8 cellular contexts compared by ENCODE assay signal in the genomic region with DNA sequence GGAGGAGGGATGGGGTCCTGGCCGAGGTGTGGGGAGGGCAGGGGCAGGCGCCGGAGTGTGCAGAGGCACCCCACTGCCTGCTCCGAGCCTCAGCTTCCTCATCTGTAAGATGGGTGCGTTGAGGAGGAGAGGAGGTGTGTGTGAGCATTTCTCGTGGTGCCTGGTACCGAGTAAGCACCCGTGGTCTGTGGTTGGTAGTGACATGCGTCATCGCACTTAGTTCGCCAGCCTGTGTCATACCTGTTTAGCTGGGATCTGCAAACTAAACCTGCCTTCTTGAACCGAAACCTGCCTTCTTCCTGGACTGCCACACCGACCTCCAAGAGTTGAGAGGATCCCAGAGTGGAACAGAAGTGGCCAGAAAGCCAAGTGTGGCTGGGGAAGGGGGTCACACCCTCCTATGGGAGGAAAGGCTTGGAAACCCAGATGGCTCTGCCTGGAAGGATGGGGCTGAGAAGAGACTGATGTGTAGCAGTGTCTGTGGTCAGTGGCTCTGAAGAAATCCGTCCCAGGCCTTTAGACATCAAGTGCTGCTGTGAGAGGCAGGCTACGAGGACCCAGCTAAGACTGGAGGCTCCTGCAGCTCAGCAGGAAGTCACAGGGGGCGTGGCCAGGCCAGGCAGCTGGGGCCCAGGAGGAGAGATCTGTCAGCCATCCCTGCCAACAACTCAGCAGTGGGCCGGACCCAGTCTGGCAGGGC.
DNase-seq lines count a peak whose midpoint lies in the region; ATAC-seq and TF ChIP-seq lines count a peak whose summit lies in the region.

No MANE protein-coding gene starts in this region.

- no peak overlapping the region for H2AFZ ChIP-seq in HCT116 (ENCODE audit: low read depth, low read length, poor library complexity, severe bottlenecking)
- no peak overlapping the region for H2AFZ ChIP-seq in OCI-LY7 (ENCODE audit: low read length)

- no peak overlapping the region for H3K9ac ChIP-seq in HCT116 (ENCODE audit: low read length)

- H3K36me3 ChIP-seq in HCT116 (ENCODE audit: control insufficient read depth in 1 of 2, insufficient read depth in 2 of 2, low read length in 2 of 2) (no peaks in the 10 kb centered on the region; a peak in 2 of 4 replicates), OCI-LY7 (ENCODE audit: insufficient read depth, low read length) (no peaks in the 10 kb centered on the region), left ventricle myocardium inferior (peaks cover 8% of the 10 kb centered on the region)

- POLR2A ChIA-PET in HCT116 (lab: Charles Lee) = no interaction called here
- POLR2A ChIA-PET in OCI-LY7 (lab: Charles Lee) = interaction anchor here (0.6 to 1.5 kb wide), 2 partner anchors 90 to 138 kb away, joined by 3 to 5 read pairs; no protein-coding TSS in a partner anchor

- no peak for TF ChIP-seq RAD21 in HCT116 (IDR thresholded peaks at IDR 0.05; ENCODE audit: low read depth)

- H3K4me2 ChIP-seq in HCT116 (ENCODE audit: low read length) = no peak overlapping the region
- H3K4me2 ChIP-seq in OCI-LY7 (ENCODE audit: low read length) = peak overlapping the region; percentile 50

- H3K4me3 ChIP-seq in HCT116 (replicated peaks in 1 of 2; ENCODE audit: low read depth in 1 of 2, low read length in 2 of 2) (no peak overlapping the region), OCI-LY7 (ENCODE audit: low read depth, low read length, poor library complexity, severe bottlenecking) (no peak overlapping the region), left ventricle myocardium inferior (no peak overlapping the region)

- H3K9me2 ChIP-seq in HCT116 (ENCODE audit: insufficient read depth) (no peaks in the 10 kb centered on the region), OCI-LY7 (ENCODE audit: insufficient read depth, low read length) (no peaks in the 10 kb centered on the region)

- no peak for TF ChIP-seq CTCF in HCT116 (IDR thresholded peaks at IDR 0.05 in 2 of 3, conservative IDR thresholded peaks at IDR 0.05 in 1 of 3; ENCODE audit: borderline replicate concordance in 1 of 3, insufficient read depth in 1 of 3, low read depth in 2 of 3, low read length in 2 of 3)
- no peak for TF ChIP-seq CTCF in OCI-LY7 (conservative IDR thresholded peaks at IDR 0.05; ENCODE audit: low read length)
- no peak for TF ChIP-seq CTCF in left ventricle myocardium inferior (IDR thresholded peaks at IDR 0.05; ENCODE audit: borderline replicate concordance)

- H3K9me3 ChIP-seq in HCT116 (ENCODE audit: control insufficient read depth in 1 of 2, insufficient read depth in 1 of 2, low read depth in 1 of 2, low read length in 2 of 2) (no peaks in the 10 kb centered on the region), OCI-LY7 (ENCODE audit: low read length) (no peaks in the 10 kb centered on the region), left ventricle myocardium inferior (replicated peaks) (no peaks in the 10 kb centered on the region)

- RAD21 ChIA-PET in HCT116 (lab: Charles Lee; ENCODE audit: low non-redundant PET in 1 of 2, low total read pairs in 2 of 2, uncharacterized antibody in 2 of 2, unreplicated experiment in 2 of 2) = no interaction called here

- H3K27me3 ChIP-seq in HCT116 (ENCODE audit: insufficient read depth, low read length) (no peaks in the 10 kb centered on the region), left ventricle myocardium inferior (ENCODE audit: low read depth) (no peaks in the 10 kb centered on the region)

- CTCF ChIA-PET in HCT116 (lab: Charles Lee) = interaction anchor here (0.6 kb wide), 1 partner anchor 81 kb away, joined by 3 read pairs; no protein-coding TSS in a partner anchor
- CTCF ChIA-PET in OCI-LY7 (lab: Charles Lee; ENCODE audit: unreplicated experiment) = interaction anchor here (1.0 kb wide), 1 partner anchor 165 kb away, joined by 4 read pairs; no protein-coding TSS in a partner anchor

- ATAC-seq in HCT116 (peak; percentile 43; the same call in 1 of the 2 replicates), HG03025 (IDR thresholded peaks at IDR 0.05; ENCODE audit: low FRiP score, unreplicated experiment) (no peak)

- H3K27ac ChIP-seq in HCT116 (ENCODE audit: low read depth, low read length) = no peak overlapping the region
- no peak overlapping the region for H3K27ac ChIP-seq in OCI-LY7 (ENCODE audit: low read depth, low read length, poor library complexity, severe bottlenecking)
- no peak overlapping the region for H3K27ac ChIP-seq in left ventricle myocardium inferior (replicated peaks)

- DNase-seq in GM03348 (ENCODE audit: low spot score) (peak; percentile 88), HCT116 (ENCODE audit: low read depth, low spot score) (no peak), OCI-LY7 (ENCODE audit: low spot score) (peak; percentile 74), left ventricle myocardium inferior (peak; percentile 69), NCI-H2171 treated with DMSO at 0.1 percent for 48 hours (lab: John Stamatoyannopoulos, UW) (no peak)
- peak; percentile 10 to 67 (median 37) for DNase-seq in activated naive CD4-positive, alpha-beta T cell (lab: John Stamatoyannopoulos, UW)
- DNase-seq in stimulated activated CD4-positive, alpha-beta T cell treated with anti-CD3 and anti-CD28 coated beads, Interleukin-1b, Interleukin-23, amount 100 ng/mL, for 1 hour (ENCODE audit: low read depth in 2 of 2) = peak; percentile 23 to 27

- no TSS peak for BruUV-seq in HCT116 (replicated peaks; lab: Mats Ljungman, UMichigan)
- BruUV-seq in OCI-LY7 (replicated peaks; lab: Mats Ljungman, UMichigan) = no TSS peak

- H4K20me1 ChIP-seq in HCT116 (ENCODE audit: insufficient read depth) (no peaks in the 10 kb centered on the region), OCI-LY7 (ENCODE audit: insufficient read depth, low read length) (no peaks in the 10 kb centered on the region)

- TF ChIP-seq POLR2A in HCT116 (IDR thresholded peaks at IDR 0.05; ENCODE audit: borderline replicate concordance, extremely low read depth, insufficient read depth, insufficient read length) = no peak

- intact Hi-C loops in HCT116 (cut with micrococcal nuclease) = no loop called here
- intact Hi-C loops in OCI-LY7 (cut with micrococcal nuclease; ENCODE audit: unreplicated experiment) = no loop called here
- intact Hi-C loops in left ventricle myocardium inferior (cut with micrococcal nuclease) = no loop called here

- H3K4me1 ChIP-seq in HCT116 (ENCODE audit: control insufficient read depth in 1 of 2, insufficient read depth in 2 of 2, low read length in 2 of 2) (peaks cover 3 to 15% of the 10 kb centered on the region in 2 experiments; a peak in 3 of 4 replicates), OCI-LY7 (ENCODE audit: insufficient read depth, low read length, poor library complexity, severe bottlenecking) (peaks cover 20% of the 10 kb centered on the region), left ventricle myocardium inferior (peaks cover 45% of the 10 kb centered on the region)

- H3K79me2 ChIP-seq in HCT116 (ENCODE audit: insufficient read depth, low read length) (peaks cover 59% of the 10 kb centered on the region; the same call in 1 of the 2 replicates), OCI-LY7 (ENCODE audit: insufficient read depth, low read depth, low read length) (no peaks in the 10 kb centered on the region)

TF ChIP-seq in HCT116, 20 proteins besides CTCF, POLR2A, EP300 and RAD21 (continues in another document):
- TF ChIP-seq FOSL1 (IDR thresholded peaks at IDR 0.05; ENCODE audit: low read depth) (no peak), CBX3 (IDR thresholded peaks at IDR 0.05; ENCODE audit: low read depth) (no peak), ZNF274 (IDR thresholded peaks at IDR 0.05; ENCODE audit: low read depth, low read length) (no peak), EZH2 (IDR thresholded peaks at IDR 0.05) (no peak), SIN3A (IDR thresholded peaks at IDR 0.05; ENCODE audit: low read depth) (no peak), SRF (IDR thresholded peaks at IDR 0.05; ENCODE audit: low read depth) (no peak), JUND (IDR thresholded peaks at IDR 0.05) (no peak), SP1 (IDR thresholded peaks at IDR 0.05; ENCODE audit: low read depth) (no peak), POLR2AphosphoS5 (IDR thresholded peaks at IDR 0.05; ENCODE audit: low read depth, low read length) (no peak), EZH2phosphoT487 (IDR thresholded peaks at IDR 0.05; ENCODE audit: borderline replicate concordance) (no peak), YY1 (IDR thresholded peaks at IDR 0.05; ENCODE audit: extremely low read depth, insufficient replicate concordance, low read depth, low read length) (no peak)
- TF ChIP-seq, protein P1, sequence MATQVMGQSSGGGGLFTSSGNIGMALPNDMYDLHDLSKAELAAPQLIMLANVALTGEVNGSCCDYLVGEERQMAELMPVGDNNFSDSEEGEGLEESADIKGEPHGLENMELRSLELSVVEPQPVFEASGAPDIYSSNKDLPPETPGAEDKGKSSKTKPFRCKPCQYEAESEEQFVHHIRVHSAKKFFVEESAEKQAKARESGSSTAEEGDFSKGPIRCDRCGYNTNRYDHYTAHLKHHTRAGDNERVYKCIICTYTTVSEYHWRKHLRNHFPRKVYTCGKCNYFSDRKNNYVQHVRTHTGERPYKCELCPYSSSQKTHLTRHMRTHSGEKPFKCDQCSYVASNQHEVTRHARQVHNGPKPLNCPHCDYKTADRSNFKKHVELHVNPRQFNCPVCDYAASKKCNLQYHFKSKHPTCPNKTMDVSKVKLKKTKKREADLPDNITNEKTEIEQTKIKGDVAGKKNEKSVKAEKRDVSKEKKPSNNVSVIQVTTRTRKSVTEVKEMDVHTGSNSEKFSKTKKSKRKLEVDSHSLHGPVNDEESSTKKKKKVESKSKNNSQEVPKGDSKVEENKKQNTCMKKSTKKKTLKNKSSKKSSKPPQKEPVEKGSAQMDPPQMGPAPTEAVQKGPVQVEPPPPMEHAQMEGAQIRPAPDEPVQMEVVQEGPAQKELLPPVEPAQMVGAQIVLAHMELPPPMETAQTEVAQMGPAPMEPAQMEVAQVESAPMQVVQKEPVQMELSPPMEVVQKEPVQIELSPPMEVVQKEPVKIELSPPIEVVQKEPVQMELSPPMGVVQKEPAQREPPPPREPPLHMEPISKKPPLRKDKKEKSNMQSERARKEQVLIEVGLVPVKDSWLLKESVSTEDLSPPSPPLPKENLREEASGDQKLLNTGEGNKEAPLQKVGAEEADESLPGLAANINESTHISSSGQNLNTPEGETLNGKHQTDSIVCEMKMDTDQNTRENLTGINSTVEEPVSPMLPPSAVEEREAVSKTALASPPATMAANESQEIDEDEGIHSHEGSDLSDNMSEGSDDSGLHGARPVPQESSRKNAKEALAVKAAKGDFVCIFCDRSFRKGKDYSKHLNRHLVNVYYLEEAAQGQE (IDR thresholded peaks at IDR 0.05; ENCODE audit: low read depth) = no peak
- TF ChIP-seq, protein P2, sequence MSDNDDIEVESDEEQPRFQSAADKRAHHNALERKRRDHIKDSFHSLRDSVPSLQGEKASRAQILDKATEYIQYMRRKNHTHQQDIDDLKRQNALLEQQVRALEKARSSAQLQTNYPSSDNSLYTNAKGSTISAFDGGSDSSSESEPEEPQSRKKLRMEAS (IDR thresholded peaks at IDR 0.05) = no peak
- TF ChIP-seq, protein P3, sequence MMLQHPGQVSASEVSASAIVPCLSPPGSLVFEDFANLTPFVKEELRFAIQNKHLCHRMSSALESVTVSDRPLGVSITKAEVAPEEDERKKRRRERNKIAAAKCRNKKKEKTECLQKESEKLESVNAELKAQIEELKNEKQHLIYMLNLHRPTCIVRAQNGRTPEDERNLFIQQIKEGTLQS (IDR thresholded peaks at IDR 0.05) = no peak

Comparison
In these comparisons a context has a peak if more than half of its experiments do, and no peak if none do; other contexts are left out.
1. DNase-seq: peak in GM03348 (single experiment), OCI-LY7 (single experiment), activated naive CD4-positive, alpha-beta T cell (4 of 4), left ventricle myocardium inferior (single experiment) and stimulated activated CD4-positive, alpha-beta T cell treated with anti-CD3 and anti-CD28 coated beads, Interleukin-1b, Interleukin-23, amount 100 ng/mL, for 1 hour (2 of 2); none in HCT116 (single experiment) and NCI-H2171 treated with DMSO at 0.1 percent for 48 hours (single experiment).